In genomic region chr20:44651507-44652373, GRCh38 we compare ENCODE assay signal across 7 cellular contexts. TPM values are rescaled to one million over a fixed set of nuclear protein-coding genes. Genes with fewer than 3 reads are reported as not detected.
A peak's percentile ranks its signal among the peaks of the same experiment; 100 is the strongest.
DNase-seq lines count a peak whose midpoint lies in the region; ATAC-seq, FAIRE-seq and TF ChIP-seq lines count a peak whose summit lies in the region.

ADA (minus strand) TSS chr20:44651699; CDS start chr20:44651607, 92 bp downstream.

- H3K4me2 ChIP-seq in mammary epithelial cell (ENCODE audit: insufficient read depth, low read depth, low read length) (peak within 1 kb of the TSS; percentile 95), skeletal muscle satellite cell (ENCODE audit: low read length) (peak within 1 kb of the TSS; percentile 99)

- no peaks in the 10 kb centered on the region for H3K27me3 Mint-ChIP-seq in T-helper 17 cell

- peaks cover 5% of the 10 kb centered on the region for H3K79me2 ChIP-seq in mammary epithelial cell (ENCODE audit: insufficient read depth, low read length)

- no TSS peak for BruUV-seq in mammary epithelial cell (replicated peaks; lab: Mats Ljungman, UMichigan)

- H3K27me3 ChIP-seq in mammary epithelial cell (ENCODE audit: insufficient read depth, low read length) (no peaks in the 10 kb centered on the region), skeletal muscle satellite cell (ENCODE audit: control insufficient read depth, insufficient read depth, low read length) (peaks cover 28% of the 10 kb centered on the region)

- CTCF ChIA-PET in mammary epithelial cell (lab: Charles Lee; ENCODE audit: low non-redundant PET) = no interaction called here

- H3K9me3 ChIP-seq in T-helper 17 cell (ENCODE audit: control insufficient read depth, low read length, poor library complexity, severe bottlenecking) (no peaks in the 10 kb centered on the region), mammary epithelial cell (replicated peaks; ENCODE audit: insufficient read depth, low read length) (no peaks in the 10 kb centered on the region), skeletal muscle satellite cell (replicated peaks; ENCODE audit: low read length) (no peaks in the 10 kb centered on the region)

- H3K36me3 ChIP-seq in mammary epithelial cell (ENCODE audit: insufficient read depth, low read length) = no peaks in the 10 kb centered on the region
- no peaks in the 10 kb centered on the region for H3K36me3 ChIP-seq in skeletal muscle satellite cell (ENCODE audit: insufficient read depth, low read length)

- H3K4me3 ChIP-seq in Jurkat, Clone E6-1 (ENCODE audit: low read length) = peak within 1 kb of the TSS; percentile 99
- peak within 1 kb of the TSS; percentile 60 to 90 (median 76) for H3K4me3 ChIP-seq in mammary epithelial cell (replicated peaks in 1 of 3; ENCODE audit: insufficient read depth in 1 of 3, low read depth in 2 of 3, low read length in 3 of 3)
- peak within 1 kb of the TSS; percentile 84 for H3K4me3 ChIP-seq in skeletal muscle satellite cell (ENCODE audit: low read length)

- H3K27ac Mint-ChIP-seq in T-helper 17 cell = peak within 1 kb of the TSS; percentile 94

- intact Hi-C loops in mammary epithelial cell (cut with micrococcal nuclease) = loop anchor here (1.0 kb wide), 1 partner anchor 8 kb away; no protein-coding TSS in a partner anchor

- WGBS in mammary epithelial cell (ENCODE audit: low coverage, missing lambda C conversion rate) = under 1% methylated on average over 33 of the region's 91 CpGs

- peaks cover 42% of the 10 kb centered on the region for H3K4me1 Mint-ChIP-seq in T-helper 17 cell

- peak within 1 kb of the TSS; percentile 96 for H2AFZ ChIP-seq in mammary epithelial cell (ENCODE audit: low read depth, low read length)

- H3K4me1 ChIP-seq in mammary epithelial cell (ENCODE audit: insufficient read depth, low read length) = peaks cover 9% of the 10 kb centered on the region
- H3K4me1 ChIP-seq in skeletal muscle satellite cell (ENCODE audit: control insufficient read depth, insufficient read depth, low read length) = peaks cover 10% of the 10 kb centered on the region

- H3K9ac ChIP-seq in mammary epithelial cell (ENCODE audit: insufficient read depth, low read length) = peak within 1 kb of the TSS; percentile 72
- H3K9ac ChIP-seq in skeletal muscle satellite cell (ENCODE audit: low read depth, low read length) = peak within 1 kb of the TSS; percentile 80

- no peaks in the 10 kb centered on the region for H4K20me1 ChIP-seq in mammary epithelial cell (ENCODE audit: insufficient read depth, low read length)

- H3K36me3 Mint-ChIP-seq in T-helper 17 cell (ENCODE audit: low read depth) = peaks cover 3% of the 10 kb centered on the region

- peak; percentile 71 for FAIRE-seq in GM12891 (lab: Jason Lieb, UNC)

- TF ChIP-seq POLR2A in GM12891 (IDR thresholded peaks at IDR 0.05; ENCODE audit: low read depth, low read length) = no peak

- dilution Hi-C loops in mammary epithelial cell (cut with HindIII; ENCODE audit: low sequenced_read_pairs) = no loop called here

- TF ChIP-seq CTCF in mammary epithelial cell (conservative IDR thresholded peaks at IDR 0.05 in 1 of 2, IDR thresholded peaks at IDR 0.05 in 1 of 2; ENCODE audit: extremely low read depth in 1 of 2, insufficient read depth in 1 of 2, low read depth in 1 of 2, low read length in 2 of 2) = no peak

- H3K4me3 Mint-ChIP-seq in T-helper 17 cell = peak within 1 kb of the TSS; percentile 92

- H3K27ac ChIP-seq in mammary epithelial cell (ENCODE audit: insufficient read depth, low read depth, low read length) = peak within 1 kb of the TSS; percentile 56

- in situ Hi-C loops in mammary epithelial cell (cut with MboI; ENCODE audit: low sequenced_read_pairs in 2 of 2) = no loop called here

- no peak for DNase-seq in GM12891 (ENCODE audit: insufficient read length, low spot score)
- no peak for DNase-seq in Jurkat, Clone E6-1 (ENCODE audit: low read depth, low spot score)
- peak in 2 of 3 donors; percentile 46 to 49 for DNase-seq in T-helper 17 cell
- peak; percentile 63 for DNase-seq in mammary epithelial cell
- DNase-seq in iPS-NIHi11 (ENCODE audit: low spot score) = peak; percentile 82

- ATAC-seq in T-helper 17 cell = peak; percentile 69
- no peak for ATAC-seq in HG03571 (IDR thresholded peaks at IDR 0.05; ENCODE audit: unreplicated experiment)

TF ChIP-seq in GM12891, 5 proteins besides CTCF, POLR2A, EP300 and RAD21:
- TF ChIP-seq TAF1 (IDR thresholded peaks at IDR 0.05; ENCODE audit: low read depth, low read length) (no peak), POLR2AphosphoS5 (IDR thresholded peaks at IDR 0.05; ENCODE audit: low read depth, low read length) (no peak), PAX5 (IDR thresholded peaks at IDR 0.05; ENCODE audit: insufficient read depth, low read length, severe bottlenecking) (no peak), SPI1 (IDR thresholded peaks at IDR 0.05; ENCODE audit: low read depth, low read length) (no peak), POU2F2 (IDR thresholded peaks at IDR 0.05; ENCODE audit: low read depth, low read length) (no peak)

RNA-seq across cellular contexts. Expression of gene ADA, which starts in this region (rescaled TPM):
- 112 TPM for polyA plus RNA-seq in GM12891 (2012; ENCODE audit: low read depth, missing spikeins)
- polyA plus RNA-seq in Jurkat, Clone E6-1 (2012; ENCODE audit: insufficient read depth, insufficient read length) = 1,574 TPM
- 10 to 100 TPM; 36.0 to 36.1 TPM for total RNA-seq in T-helper 17 cell
- total RNA-seq in mammary epithelial cell = 10 to 100 TPM in 1 of 2 donors, 1 to 10 TPM in 1; 4.2 to 10.5 TPM
- 23.0 TPM for polyA plus RNA-seq in mammary epithelial cell
- 9.3 TPM for polyA minus RNA-seq in mammary epithelial cell
- 16.5 and 21.6 TPM in 2 replicates for total RNA-seq in skeletal muscle satellite cell (2012; rRNA removed)

Comparison
In these comparisons a context has a peak if more than half of its experiments do, and no peak if none do; other contexts are left out.
1. DNase-seq: peak in T-helper 17 cell (2 of 3), mammary epithelial cell (single experiment) and iPS-NIHi11 (single experiment); none in GM12891 (single experiment) and Jurkat, Clone E6-1 (single experiment).
2. Peak in every context shown above with its lines, with median percentiles within 50 percentile points of each other: H3K4me3 ChIP-seq.